In the genomic region with DNA sequence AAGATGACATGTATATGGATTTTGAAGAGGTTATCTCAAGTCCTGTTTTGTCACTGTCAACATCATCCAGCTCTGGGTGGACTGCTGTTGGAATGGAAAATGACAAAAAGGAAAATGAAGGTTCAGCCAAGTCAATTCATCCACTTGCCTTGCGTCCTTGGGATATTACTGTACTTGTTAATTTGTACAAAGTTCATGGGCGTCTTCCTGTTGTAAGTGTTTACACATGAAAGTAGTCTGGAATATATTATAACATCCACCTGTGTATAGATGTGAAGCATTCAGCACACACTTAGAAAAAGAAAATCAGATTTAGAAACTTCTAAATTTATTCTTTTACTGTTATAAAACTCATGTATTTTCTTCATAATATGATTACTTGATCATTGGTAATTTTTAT, we compare ENCODE assay signal across 22 cellular contexts.
A peak's percentile ranks its signal among the peaks of the same experiment; 100 is the strongest.
DNase-seq lines count a peak whose midpoint lies in the region; ATAC-seq and FAIRE-seq lines count a peak whose summit lies in the region.
"Had no signal": no experiment of that assay in that cellular context is flagged by ENCODE, and none has a peak within 500 bp of the region (broad histone marks: within the 10 kb centered on the region; RNA-seq: fewer than 3 reads in every experiment).

No MANE protein-coding gene starts in this region.

- peaks cover 4% of the 10 kb centered on the region for H3K9me3 Mint-ChIP-seq in activated T-helper 2 cell treated with anti-CD3 and anti-CD28 coated beads, Interferon-gamma antibody, Interleukin-2, Interleukin-4, amounts not matched to agents 10 μg/mL and 5 μg/mL and 100 μg/mL, durations not matched to agents 14 hours and 24 hours and 36 hours
- H3K9me3 Mint-ChIP-seq: CD14-positive monocyte; CD4-positive, alpha-beta T cell; CD8-positive, alpha-beta memory T cell; HFFc6 had no signal

- H3K27ac ChIP-seq in small intestine (ENCODE audit: low read depth in 1 of 2, low read length in 1 of 2) = no peak overlapping the region
- H3K27ac ChIP-seq: A549; BLaER1 treated with 17β-estradiol and CSF1 and Interleukin-3, amounts not matched to agents 10 nM and 100 nM had no signal

- peaks cover 37% of the 10 kb centered on the region for H3K36me3 Mint-ChIP-seq in activated T-helper 2 cell treated with anti-CD3 and anti-CD28 coated beads, Interferon-gamma antibody, Interleukin-2, Interleukin-4, amounts not matched to agents 10 μg/mL and 5 μg/mL and 100 μg/mL, durations not matched to agents 14 hours and 24 hours and 36 hours (ENCODE audit: low read depth)

- H3K4me3 ChIP-seq in small intestine (ENCODE audit: low read depth in 1 of 2, low read length in 2 of 2) = no peak overlapping the region
- H3K4me3 ChIP-seq: A549; BLaER1 treated with 17β-estradiol and CSF1 and Interleukin-3, amounts not matched to agents 10 nM and 100 nM; GM12878; HAP-1 had no signal

- peak; percentile 28 for FAIRE-seq in GM19239 (lab: Jason Lieb, UNC)
- FAIRE-seq in small intestine (lab: Jason Lieb, UNC) = no peak
- FAIRE-seq in urothelium cell line (lab: Jason Lieb, UNC) = no peak
- FAIRE-seq: A549, GM12878, GM18507, H54 had no signal

- ATAC-seq in left colon (peak; percentile 87), HG02870 (IDR thresholded peaks at IDR 0.05; ENCODE audit: unreplicated experiment) (no peak)
- ATAC-seq: A549 had no signal

- H3K9me3 ChIP-seq in small intestine (ENCODE audit: control insufficient read depth, low read depth) = no peaks in the 10 kb centered on the region
- H3K9me3 ChIP-seq: A549; BE2C; BLaER1 treated with 17β-estradiol and CSF1 and Interleukin-3, amounts not matched to agents 10 nM and 100 nM; HAP-1 had no signal

- H3K4me3 Mint-ChIP-seq in activated T-helper 2 cell treated with anti-CD3 and anti-CD28 coated beads, Interferon-gamma antibody, Interleukin-2, Interleukin-4, amounts not matched to agents 10 μg/mL and 5 μg/mL and 100 μg/mL, durations not matched to agents 14 hours and 24 hours and 36 hours (ENCODE audit: low read depth) = no peak overlapping the region
- H3K4me3 Mint-ChIP-seq: CD14-positive monocyte; CD4-positive, alpha-beta T cell; CD8-positive, alpha-beta memory T cell; HFFc6 had no signal

- H3K4me1 ChIP-seq in small intestine (ENCODE audit: control insufficient read depth in 2 of 2, insufficient read depth in 1 of 2, low read depth in 1 of 2, low read length in 1 of 2) = no peaks in the 10 kb centered on the region
- H3K4me1 ChIP-seq: A549; BE2C; BLaER1 treated with 17β-estradiol and CSF1 and Interleukin-3, amounts not matched to agents 10 nM and 100 nM; HAP-1 had no signal

- peaks cover 17% of the 10 kb centered on the region for H3K4me1 Mint-ChIP-seq in activated T-helper 2 cell treated with anti-CD3 and anti-CD28 coated beads, Interferon-gamma antibody, Interleukin-2, Interleukin-4, amounts not matched to agents 10 μg/mL and 5 μg/mL and 100 μg/mL, durations not matched to agents 14 hours and 24 hours and 36 hours (ENCODE audit: low read depth)
- H3K4me1 Mint-ChIP-seq: CD14-positive monocyte had no signal

- 35 to 56% (median 45%) methylated on average over 2 of the region's 2 CpGs for WGBS in small intestine, 3 donors

- no peaks in the 10 kb centered on the region for H3K27me3 ChIP-seq in small intestine (ENCODE audit: control insufficient read depth in 2 of 2, insufficient read depth in 2 of 2, low read length in 2 of 2)
- H3K27me3 ChIP-seq: BE2C; BLaER1 treated with 17β-estradiol and CSF1 and Interleukin-3, amounts not matched to agents 10 nM and 100 nM had no signal

- no peak overlapping the region for H3K27ac Mint-ChIP-seq in activated T-helper 2 cell treated with anti-CD3 and anti-CD28 coated beads, Interferon-gamma antibody, Interleukin-2, Interleukin-4, amounts not matched to agents 10 μg/mL and 5 μg/mL and 100 μg/mL, durations not matched to agents 14 hours and 24 hours and 36 hours
- H3K27ac Mint-ChIP-seq: CD14-positive monocyte; CD4-positive, alpha-beta T cell; HFFc6 had no signal

- H3K36me3 ChIP-seq in small intestine (ENCODE audit: control insufficient read depth in 2 of 2, insufficient read depth in 2 of 2, low read length in 2 of 2) = peaks cover 6 to 8% of the 10 kb centered on the region in 2 donors
- H3K36me3 ChIP-seq: BE2C, HAP-1 had no signal

- no peak for DNase-seq in GM19239 (ENCODE audit: insufficient read length, low spot score)
- no peak for DNase-seq in left colon
- peak; percentile 44 for DNase-seq in small intestine
- no peak for DNase-seq in activated T-helper 2 cell treated with anti-CD3 and anti-CD28 coated beads, Interferon-gamma antibody, Interleukin-2, Interleukin-4, amounts not matched to agents 10 μg/mL and 5 μg/mL and 100 μg/mL, durations not matched to agents 14 hours and 24 hours and 36 hours (ENCODE audit: low spot score)
- DNase-seq in urothelium cell line (ENCODE audit: low spot score) = no peak
- DNase-seq: 8988T; CD4-positive, alpha-beta T cell; CD8-positive, alpha-beta memory T cell; DMS 273 treated with DMSO at 0.1 percent for 48 hours; DMS79; GDM1; GOT3; HFFc6 had no signal

- intact Hi-C loops in left colon (cut with DNase I, micrococcal nuclease) = no loop called here
- intact Hi-C loops in activated T-helper 2 cell treated with anti-CD3 and anti-CD28 coated beads, Interferon-gamma antibody, Interleukin-2, Interleukin-4, amounts not matched to agents 10 μg/mL and 5 μg/mL and 100 μg/mL, durations not matched to agents 14 hours and 24 hours and 36 hours (cut with micrococcal nuclease) = no loop called here

- no peaks in the 10 kb centered on the region for H3K27me3 Mint-ChIP-seq in activated T-helper 2 cell treated with anti-CD3 and anti-CD28 coated beads, Interferon-gamma antibody, Interleukin-2, Interleukin-4, amounts not matched to agents 10 μg/mL and 5 μg/mL and 100 μg/mL, durations not matched to agents 14 hours and 24 hours and 36 hours (ENCODE audit: low read depth)
- H3K27me3 Mint-ChIP-seq: CD4-positive, alpha-beta T cell; CD8-positive, alpha-beta memory T cell had no signal
